In the genomic region with DNA sequence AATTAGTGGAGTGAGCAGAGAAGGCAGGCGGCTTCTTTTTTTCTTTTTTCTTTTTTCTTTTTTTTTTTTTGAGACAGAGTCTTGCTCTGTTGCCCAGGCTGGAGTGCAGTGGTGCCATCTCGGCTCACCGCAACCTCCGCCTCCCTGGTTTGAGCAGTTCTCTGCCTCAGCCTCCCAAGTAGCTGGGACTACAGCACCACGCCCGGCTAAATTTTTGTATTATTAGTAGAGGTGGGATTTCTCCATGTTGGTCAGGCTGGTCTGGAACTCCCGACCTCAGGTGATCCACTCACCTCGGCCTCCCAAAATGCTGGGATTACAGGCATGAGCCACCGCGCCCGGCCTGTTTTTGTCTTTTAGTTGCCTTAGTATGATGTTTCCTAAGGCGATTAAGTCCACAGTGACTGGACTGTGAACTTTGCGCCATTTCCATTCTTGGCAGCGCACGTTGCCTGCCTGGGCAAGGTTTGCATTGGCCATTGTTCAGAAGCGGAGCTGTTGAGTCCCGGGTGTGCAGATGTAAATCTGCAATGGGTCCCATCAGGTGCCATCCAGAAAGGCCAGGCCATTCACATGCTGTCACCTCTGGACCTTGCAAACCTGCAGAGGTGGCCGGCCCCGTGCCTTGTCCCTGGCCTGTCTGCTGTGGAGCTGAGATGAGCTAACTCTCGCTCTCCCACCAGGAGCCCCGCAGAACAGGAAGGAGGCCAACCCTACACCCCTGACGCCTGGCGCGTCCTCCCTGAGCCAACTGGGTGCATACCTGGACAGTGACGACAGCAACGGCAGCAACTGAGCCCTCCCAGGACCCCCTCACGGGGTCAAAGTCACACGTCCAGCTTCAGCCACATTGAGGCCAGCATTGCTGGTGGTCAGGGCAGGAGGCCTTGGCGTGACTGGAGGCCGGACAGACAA, we compare ENCODE assay signal across 1 cellular context.
A peak's percentile ranks its signal among the peaks of the same experiment; 100 is the strongest.
TF ChIP-seq lines count a peak whose summit lies in the region.

No MANE protein-coding gene starts in this region.

TF ChIP-seq in K562, 482 proteins besides CTCF, POLR2A, EP300 and RAD21 (continues in another document):
- no peak for TF ChIP-seq MTA2 (IDR thresholded peaks at IDR 0.05; ENCODE audit: low read depth)
- TF ChIP-seq NFE2L1 (tag; IDR thresholded peaks at IDR 0.05; ENCODE audit: borderline replicate concordance, low read depth) = no peak
- TF ChIP-seq, protein P1, sequence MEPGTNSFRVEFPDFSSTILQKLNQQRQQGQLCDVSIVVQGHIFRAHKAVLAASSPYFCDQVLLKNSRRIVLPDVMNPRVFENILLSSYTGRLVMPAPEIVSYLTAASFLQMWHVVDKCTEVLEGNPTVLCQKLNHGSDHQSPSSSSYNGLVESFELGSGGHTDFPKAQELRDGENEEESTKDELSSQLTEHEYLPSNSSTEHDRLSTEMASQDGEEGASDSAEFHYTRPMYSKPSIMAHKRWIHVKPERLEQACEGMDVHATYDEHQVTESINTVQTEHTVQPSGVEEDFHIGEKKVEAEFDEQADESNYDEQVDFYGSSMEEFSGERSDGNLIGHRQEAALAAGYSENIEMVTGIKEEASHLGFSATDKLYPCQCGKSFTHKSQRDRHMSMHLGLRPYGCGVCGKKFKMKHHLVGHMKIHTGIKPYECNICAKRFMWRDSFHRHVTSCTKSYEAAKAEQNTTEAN (CRISPR knock-in tag; IDR thresholded peaks at IDR 0.05) = no peak
- TF ChIP-seq ZBTB40 (IDR thresholded peaks at IDR 0.05) = no peak
- TF ChIP-seq ZBTB40 (CRISPR knock-in tag; IDR thresholded peaks at IDR 0.05) = no peak
- TF ChIP-seq BRD9 (IDR thresholded peaks at IDR 0.05; ENCODE audit: low read depth, partially characterized antibody) = peak; percentile 25
- no peak for TF ChIP-seq ZNF239 (CRISPR knock-in tag; IDR thresholded peaks at IDR 0.05)
- peak; percentile 83; the same call in 1 of the 2 replicates for TF ChIP-seq CC2D1A (IDR thresholded peaks at IDR 0.05)
- TF ChIP-seq EGR1 (conservative IDR thresholded peaks at IDR 0.05) = 0 out of 2 replicates have a peak, but pooled peaks have one; percentile 38
- TF ChIP-seq CBX5 (IDR thresholded peaks at IDR 0.05; ENCODE audit: borderline replicate concordance, low read depth) = no peak
- TF ChIP-seq HDAC1 (IDR thresholded peaks at IDR 0.05) = no peak
- TF ChIP-seq STAG1 (CRISPR knock-in tag; IDR thresholded peaks at IDR 0.05; ENCODE audit: borderline replicate concordance) = peak; percentile 30; the same call in 1 of the 2 replicates
- no peak for TF ChIP-seq ZC3H8 (IDR thresholded peaks at IDR 0.05)
- TF ChIP-seq, protein P2, sequence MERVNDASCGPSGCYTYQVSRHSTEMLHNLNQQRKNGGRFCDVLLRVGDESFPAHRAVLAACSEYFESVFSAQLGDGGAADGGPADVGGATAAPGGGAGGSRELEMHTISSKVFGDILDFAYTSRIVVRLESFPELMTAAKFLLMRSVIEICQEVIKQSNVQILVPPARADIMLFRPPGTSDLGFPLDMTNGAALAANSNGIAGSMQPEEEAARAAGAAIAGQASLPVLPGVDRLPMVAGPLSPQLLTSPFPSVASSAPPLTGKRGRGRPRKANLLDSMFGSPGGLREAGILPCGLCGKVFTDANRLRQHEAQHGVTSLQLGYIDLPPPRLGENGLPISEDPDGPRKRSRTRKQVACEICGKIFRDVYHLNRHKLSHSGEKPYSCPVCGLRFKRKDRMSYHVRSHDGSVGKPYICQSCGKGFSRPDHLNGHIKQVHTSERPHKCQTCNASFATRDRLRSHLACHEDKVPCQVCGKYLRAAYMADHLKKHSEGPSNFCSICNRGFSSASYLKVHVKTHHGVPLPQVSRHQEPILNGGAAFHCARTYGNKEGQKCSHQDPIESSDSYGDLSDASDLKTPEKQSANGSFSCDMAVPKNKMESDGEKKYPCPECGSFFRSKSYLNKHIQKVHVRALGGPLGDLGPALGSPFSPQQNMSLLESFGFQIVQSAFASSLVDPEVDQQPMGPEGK (CRISPR knock-in tag; IDR thresholded peaks at IDR 0.05; ENCODE audit: borderline replicate concordance) = no peak
- TF ChIP-seq ZNF134 (CRISPR knock-in tag; conservative IDR thresholded peaks at IDR 0.05) = no peak
- TF ChIP-seq, protein P3, sequence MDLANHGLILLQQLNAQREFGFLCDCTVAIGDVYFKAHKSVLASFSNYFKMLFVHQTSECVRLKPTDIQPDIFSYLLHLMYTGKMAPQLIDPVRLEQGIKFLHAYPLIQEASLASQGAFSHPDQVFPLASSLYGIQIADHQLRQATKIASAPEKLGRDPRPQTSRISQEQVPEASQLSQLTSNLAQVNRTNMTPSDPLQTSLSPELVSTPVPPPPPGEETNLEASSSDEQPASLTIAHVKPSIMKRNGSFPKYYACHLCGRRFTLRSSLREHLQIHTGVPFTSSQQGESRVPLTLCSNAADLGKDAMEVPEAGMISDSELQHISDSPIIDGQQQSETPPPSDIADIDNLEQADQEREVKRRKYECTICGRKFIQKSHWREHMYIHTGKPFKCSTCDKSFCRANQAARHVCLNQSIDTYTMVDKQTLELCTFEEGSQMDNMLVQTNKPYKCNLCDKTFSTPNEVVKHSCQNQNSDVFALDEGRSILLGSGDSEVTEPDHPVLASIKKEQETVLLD (IDR thresholded peaks at IDR 0.05) = peak; percentile 3; the same call in 1 of the 2 replicates
- TF ChIP-seq C11orf30 (IDR thresholded peaks at IDR 0.05; ENCODE audit: low read depth) = no peak
- TF ChIP-seq, protein P4, sequence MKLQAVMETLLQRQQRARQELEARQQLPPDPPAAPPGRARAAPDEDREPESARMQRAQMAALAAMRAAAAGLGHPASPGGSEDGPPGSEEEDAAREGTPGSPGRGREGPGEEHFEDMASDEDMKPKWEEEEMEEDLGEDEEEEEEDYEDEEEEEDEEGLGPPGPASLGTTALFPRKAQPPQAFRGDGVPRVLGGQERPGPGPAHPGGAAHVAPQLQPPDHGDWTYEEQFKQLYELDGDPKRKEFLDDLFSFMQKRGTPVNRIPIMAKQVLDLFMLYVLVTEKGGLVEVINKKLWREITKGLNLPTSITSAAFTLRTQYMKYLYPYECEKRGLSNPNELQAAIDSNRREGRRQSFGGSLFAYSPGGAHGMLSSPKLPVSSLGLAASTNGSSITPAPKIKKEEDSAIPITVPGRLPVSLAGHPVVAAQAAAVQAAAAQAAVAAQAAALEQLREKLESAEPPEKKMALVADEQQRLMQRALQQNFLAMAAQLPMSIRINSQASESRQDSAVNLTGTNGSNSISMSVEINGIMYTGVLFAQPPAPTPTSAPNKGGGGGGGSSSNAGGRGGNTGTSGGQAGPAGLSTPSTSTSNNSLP (IDR thresholded peaks at IDR 0.05; ENCODE audit: borderline replicate concordance, low read depth, low read length) = no peak
- TF ChIP-seq MTA1 (IDR thresholded peaks at IDR 0.05; ENCODE audit: borderline replicate concordance) = 0 out of 2 replicates have a peak, but pooled peaks have one; percentile 16
- TF ChIP-seq CHCHD3 (CRISPR knock-in tag; IDR thresholded peaks at IDR 0.05) = no peak
- no peak for TF ChIP-seq SOX6 (IDR thresholded peaks at IDR 0.05)
- TF ChIP-seq, protein P5, sequence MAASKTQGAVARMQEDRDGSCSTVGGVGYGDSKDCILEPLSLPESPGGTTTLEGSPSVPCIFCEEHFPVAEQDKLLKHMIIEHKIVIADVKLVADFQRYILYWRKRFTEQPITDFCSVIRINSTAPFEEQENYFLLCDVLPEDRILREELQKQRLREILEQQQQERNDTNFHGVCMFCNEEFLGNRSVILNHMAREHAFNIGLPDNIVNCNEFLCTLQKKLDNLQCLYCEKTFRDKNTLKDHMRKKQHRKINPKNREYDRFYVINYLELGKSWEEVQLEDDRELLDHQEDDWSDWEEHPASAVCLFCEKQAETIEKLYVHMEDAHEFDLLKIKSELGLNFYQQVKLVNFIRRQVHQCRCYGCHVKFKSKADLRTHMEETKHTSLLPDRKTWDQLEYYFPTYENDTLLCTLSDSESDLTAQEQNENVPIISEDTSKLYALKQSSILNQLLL (CRISPR knock-in tag; IDR thresholded peaks at IDR 0.05; ENCODE audit: borderline replicate concordance) = no peak
- TF ChIP-seq IRF1 (CRISPR knock-in tag; IDR thresholded peaks at IDR 0.05; ENCODE audit: borderline replicate concordance) = no peak
- TF ChIP-seq POLR2B (IDR thresholded peaks at IDR 0.05; ENCODE audit: low read depth, partially characterized antibody) = no peak
- TF ChIP-seq ARID2 (IDR thresholded peaks at IDR 0.05) = peak; percentile 63; the same call in 1 of the 2 replicates
- TF ChIP-seq NONO (IDR thresholded peaks at IDR 0.05; ENCODE audit: low read depth in 2 of 2, low read length in 1 of 2) = no peak
- no peak for TF ChIP-seq TFE3 (CRISPR knock-in tag; IDR thresholded peaks at IDR 0.05)
- peak; percentile 37; the same call in 1 of the 2 replicates for TF ChIP-seq NCOA1 (IDR thresholded peaks at IDR 0.05; ENCODE audit: low read depth)
- TF ChIP-seq NRF1 (conservative IDR thresholded peaks at IDR 0.05 in 1 of 2, IDR thresholded peaks at IDR 0.05 in 1 of 2) = no peak
- 0 out of 2 replicates have a peak, but pooled peaks have one; percentile 25 for TF ChIP-seq HLTF (IDR thresholded peaks at IDR 0.05)
- no peak for TF ChIP-seq CHD4 (IDR thresholded peaks at IDR 0.05; ENCODE audit: insufficient read depth, insufficient replicate concordance, low read depth, low read length, poor library complexity, severe bottlenecking)
- TF ChIP-seq, protein P6, sequence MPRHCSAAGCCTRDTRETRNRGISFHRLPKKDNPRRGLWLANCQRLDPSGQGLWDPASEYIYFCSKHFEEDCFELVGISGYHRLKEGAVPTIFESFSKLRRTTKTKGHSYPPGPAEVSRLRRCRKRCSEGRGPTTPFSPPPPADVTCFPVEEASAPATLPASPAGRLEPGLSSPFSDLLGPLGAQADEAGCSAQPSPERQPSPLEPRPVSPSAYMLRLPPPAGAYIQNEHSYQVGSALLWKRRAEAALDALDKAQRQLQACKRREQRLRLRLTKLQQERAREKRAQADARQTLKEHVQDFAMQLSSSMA (CRISPR knock-in tag; IDR thresholded peaks at IDR 0.05) = no peak
